9 cellular contexts compared by ENCODE assay signal in genomic region chr6:18265787-18266523, GRCh38. TPM values are rescaled to one million over a fixed set of nuclear protein-coding genes. Genes with fewer than 3 reads are reported as not detected.
DNase-seq lines count a peak whose midpoint lies in the region; ATAC-seq and TF ChIP-seq lines count a peak whose summit lies in the region.
"Had no signal": no experiment of that assay in that cellular context is flagged by ENCODE, and none has a peak within 500 bp of the region (broad histone marks: within the 10 kb centered on the region; RNA-seq: fewer than 3 reads in every experiment).

No MANE protein-coding gene starts in this region.

- H3K9ac ChIP-seq in H9 (ENCODE audit: extremely low read depth, insufficient read length, low read length) = no peak overlapping the region

- H3T11ph ChIP-seq in H9 (ENCODE audit: low read length) = no peak overlapping the region

- no peaks in the 10 kb centered on the region for H3K9me3 ChIP-seq in CD4-positive, alpha-beta T cell (ENCODE audit: control insufficient read depth, low read length)
- H3K9me3 ChIP-seq in H9 (ENCODE audit: control insufficient read depth, low read depth, low read length) = no peaks in the 10 kb centered on the region
- peaks cover 0 to 2% of the 10 kb centered on the region in 2 donors for H3K9me3 ChIP-seq in left lung
- H3K9me3 ChIP-seq: right lobe of liver had no signal

- no peak overlapping the region for H2AK5ac ChIP-seq in H9 (ENCODE audit: insufficient read length, low read length)

- H4K8ac ChIP-seq in H9 (replicated peaks; ENCODE audit: insufficient read length, low read depth, low read length) = no peak overlapping the region

- no peak overlapping the region for H3K23ac ChIP-seq in H9 (ENCODE audit: insufficient read length, low read depth, low read length)

- H3K4ac ChIP-seq in H9 (ENCODE audit: low read depth, low read length) = no peak overlapping the region

- no peak overlapping the region for H2BK12ac ChIP-seq in H9 (ENCODE audit: insufficient read length, low read depth, low read length)

- no peaks in the 10 kb centered on the region for H3K27me3 Mint-ChIP-seq in CD4-positive, alpha-beta T cell
- no peaks in the 10 kb centered on the region for H3K27me3 Mint-ChIP-seq in H9 (ENCODE audit: low read depth)
- H3K27me3 Mint-ChIP-seq in naive thymus-derived CD8-positive, alpha-beta T cell = no peaks in the 10 kb centered on the region

- no peak overlapping the region; the same call in 1 of the 2 replicates for H3K14ac ChIP-seq in H9 (ENCODE audit: insufficient read depth, low read length)

- no peak for ATAC-seq in CD4-positive, alpha-beta T cell (ENCODE audit: poor library complexity)
- no peak for ATAC-seq in activated naive CD4-positive, alpha-beta T cell treated with anti-CD3 and anti-CD28 coated beads, Interleukin-2, amount 50 U/mL, for 72 hours
- no peak for ATAC-seq in naive thymus-derived CD8-positive, alpha-beta T cell
- ATAC-seq in left lung (no peak), HG03571 (IDR thresholded peaks at IDR 0.05; ENCODE audit: unreplicated experiment) (no peak)

- no peak overlapping the region for H2BK120ac ChIP-seq in H9 (ENCODE audit: low read depth, low read length, poor library complexity, severe bottlenecking)

- H3K4me3 Mint-ChIP-seq in CD4-positive, alpha-beta T cell = peak overlapping the region; percentile 90
- H3K4me3 Mint-ChIP-seq in H9 = peak overlapping the region; percentile 86 to 88
- H3K4me3 Mint-ChIP-seq in naive thymus-derived CD8-positive, alpha-beta T cell = peak overlapping the region; percentile 88 to 97 (median 95)

- no peaks in the 10 kb centered on the region for H3K27me3 ChIP-seq in CD4-positive, alpha-beta T cell (ENCODE audit: control insufficient read depth, insufficient read depth, low read length)
- H3K27me3 ChIP-seq in H9 (ENCODE audit: insufficient read depth, low read length) (no peaks in the 10 kb centered on the region), left lung (no peaks in the 10 kb centered on the region)
- H3K27me3 ChIP-seq: right lobe of liver had no signal

- H3K4me2 ChIP-seq in H9 (ENCODE audit: insufficient read depth, insufficient read length, low read length) = peak overlapping the region; percentile 58

- H3K4me1 ChIP-seq in H9 (ENCODE audit: insufficient read depth, low read length) (peaks cover 6% of the 10 kb centered on the region; the same call in 1 of the 2 replicates), left lung (peaks cover 0 to 36% of the 10 kb centered on the region in 2 donors)

- WGBS in H9 (ENCODE audit: extremely low coverage, insufficient read length, low lambda C conversion rate) = no CpG with 5 or more reads among the region's 14 CpGs

- CTCF ChIA-PET in CD4-positive, alpha-beta T cell (lab: Charles Lee) = interaction anchor here (1.2 kb wide), 1 partner anchor 14 kb away, joined by 3 read pairs; no protein-coding TSS in a partner anchor

- no peak for DNase-seq in CD4-positive, alpha-beta T cell
- peak; percentile 37 for DNase-seq in H9
- DNase-seq in activated naive CD4-positive, alpha-beta T cell treated with anti-CD3 and anti-CD28 coated beads, Interleukin-2, amount 50 U/mL, for 72 hours (ENCODE audit: low spot score in 2 of 2) = no peak
- DNase-seq in naive thymus-derived CD8-positive, alpha-beta T cell = no peak
- no peak for DNase-seq in hippocampal formation (lab: John Stamatoyannopoulos, UW)
- no peak for DNase-seq in left lung
- DNase-seq: central memory CD4-positive, alpha-beta T cell had no signal

- H2AFZ ChIP-seq in H9 (ENCODE audit: low read length) = no peak overlapping the region

- H3K4me3 ChIP-seq in left lung = no peak overlapping the region

- no peaks in the 10 kb centered on the region for H4K20me1 ChIP-seq in H9 (ENCODE audit: control insufficient read depth, insufficient read depth, insufficient read length)

- H3K4me1 Mint-ChIP-seq in CD4-positive, alpha-beta T cell (ENCODE audit: low read depth) = peaks cover 37% of the 10 kb centered on the region
- peaks cover 23 to 31% of the 10 kb centered on the region in 2 experiments for H3K4me1 Mint-ChIP-seq in H9
- peaks cover 16 to 37% (median 36%) of the 10 kb centered on the region in 4 donors for H3K4me1 Mint-ChIP-seq in naive thymus-derived CD8-positive, alpha-beta T cell

- H3K79me1 ChIP-seq in H9 (ENCODE audit: insufficient read depth, low read depth, low read length, poor library complexity, severe bottlenecking) = no peaks in the 10 kb centered on the region

- H4K91ac ChIP-seq in H9 (ENCODE audit: insufficient read length, low read depth, low read length) = no peak overlapping the region

- no peak overlapping the region for H3K56ac ChIP-seq in H9 (ENCODE audit: insufficient read length, low read depth, low read length)

- no peak overlapping the region for H3K27ac ChIP-seq in CD4-positive, alpha-beta T cell (ENCODE audit: low read depth, low read length)
- H3K27ac ChIP-seq in H9 (ENCODE audit: insufficient read length, low read depth, low read length) = no peak overlapping the region
- no peak overlapping the region for H3K27ac ChIP-seq in left lung

- no peak overlapping the region for H4K5ac ChIP-seq in H9 (ENCODE audit: insufficient read length, low read depth, low read length)

- H2BK20ac ChIP-seq in H9 (ENCODE audit: low read depth, low read length, poor library complexity, severe bottlenecking) = no peak overlapping the region

- H3K27ac Mint-ChIP-seq in CD4-positive, alpha-beta T cell = peak overlapping the region; percentile 98
- H3K27ac Mint-ChIP-seq in H9 = peak overlapping the region in 1 of 3 experiments; percentile 96; a peak in 1 of 7 replicates
- peak overlapping the region; percentile 90 to 97 for H3K27ac Mint-ChIP-seq in activated naive CD4-positive, alpha-beta T cell treated with anti-CD3 and anti-CD28 coated beads, Interleukin-2, amount 50 U/mL, for 72 hours
- H3K27ac Mint-ChIP-seq in naive thymus-derived CD8-positive, alpha-beta T cell = peak overlapping the region; percentile 87 to 99 (median 98)

- peaks cover 15% of the 10 kb centered on the region for H3K23me2 ChIP-seq in H9 (ENCODE audit: insufficient read length, low read depth, low read length, poor library complexity, severe bottlenecking)

- intact Hi-C loops in CD4-positive, alpha-beta T cell (cut with DNase I, micrococcal nuclease) = loop anchor here in 1 of 2 experiments (2.0 to 10.0 kb wide), 5 partner anchors 111 to 1501 kb away; partner anchors contain the start of genes ATXN1, KDM1B, NUP153 and TPMT
- intact Hi-C loops in left lung (cut with DNase I) = no loop called here

- H3K18ac ChIP-seq in H9 (ENCODE audit: insufficient read length, low read depth, low read length) = no peak overlapping the region

- no peaks in the 10 kb centered on the region for H3K9me3 Mint-ChIP-seq in CD4-positive, alpha-beta T cell
- H3K9me3 Mint-ChIP-seq in H9 = peaks cover 0 to 3% of the 10 kb centered on the region in 2 experiments; a peak in 3 of 5 replicates
- no peaks in the 10 kb centered on the region for H3K9me3 Mint-ChIP-seq in activated naive CD4-positive, alpha-beta T cell treated with anti-CD3 and anti-CD28 coated beads, Interleukin-2, amount 50 U/mL, for 72 hours
- no peaks in the 10 kb centered on the region for H3K9me3 Mint-ChIP-seq in naive thymus-derived CD8-positive, alpha-beta T cell

- H2BK15ac ChIP-seq in H9 (ENCODE audit: low read depth, low read length) = no peak overlapping the region

- no peaks in the 10 kb centered on the region for H3K36me3 ChIP-seq in left lung
- H3K36me3 ChIP-seq: right lobe of liver had no signal

- POLR2A ChIA-PET in CD4-positive, alpha-beta T cell (lab: Charles Lee) = interaction anchor here (1.2 to 2.1 kb wide), 2 partner anchors 110 to 121 kb away, joined by 3 to 10 read pairs; partner anchors contain the start of gene RNF144B
- POLR2A ChIA-PET in naive thymus-derived CD8-positive, alpha-beta T cell (lab: Charles Lee) = interaction anchor here (0.6 to 2.1 kb wide), 5 partner anchors 24 to 1507 kb away, joined by 3 to 8 read pairs (median 3); partner anchors contain the start of genes RNF144B and TPMT

- no peak for TF ChIP-seq CTCF in CD4-positive, alpha-beta T cell (IDR thresholded peaks at IDR 0.05)
- no peak for TF ChIP-seq CTCF in H9 (conservative IDR thresholded peaks at IDR 0.05)
- no peak for TF ChIP-seq CTCF in left lung (IDR thresholded peaks at IDR 0.05)

- H3K36me3 Mint-ChIP-seq in CD4-positive, alpha-beta T cell (ENCODE audit: low read depth) = peaks cover 29% of the 10 kb centered on the region
- peaks cover 24 to 27% (median 26%) of the 10 kb centered on the region in 3 experiments for H3K36me3 Mint-ChIP-seq in H9 (ENCODE audit: insufficient read depth in 1 of 3, low read depth in 3 of 3)
- H3K36me3 Mint-ChIP-seq in activated naive CD4-positive, alpha-beta T cell treated with anti-CD3 and anti-CD28 coated beads, Interleukin-2, amount 50 U/mL, for 72 hours = peaks cover 26 to 36% of the 10 kb centered on the region in 2 donors
- peaks cover 0 to 8% (median 4%) of the 10 kb centered on the region in 3 donors for H3K36me3 Mint-ChIP-seq in naive thymus-derived CD8-positive, alpha-beta T cell

- H2BK5ac ChIP-seq in H9 (ENCODE audit: insufficient read length, low read length) = no peak overlapping the region

- peaks cover 29% of the 10 kb centered on the region for H3K79me2 ChIP-seq in H9 (ENCODE audit: insufficient read depth, low read length)

RNA-seq across cellular contexts. Expression of gene DEK, which starts 1.6 kb away (rescaled TPM):
- 10 to 100 TPM; 52.7 to 56.7 TPM for total RNA-seq in CD4-positive, alpha-beta T cell
- total RNA-seq in H9 (2021) (216 and 217 TPM in 2 replicates), left lung (10 to 100 TPM; 60.7 to 73.8 TPM)
- 100 to 1,000 TPM; 185 to 239 TPM for total RNA-seq in activated naive CD4-positive, alpha-beta T cell treated with anti-CD3 and anti-CD28 coated beads, Interleukin-2, amount 50 U/mL, for 72 hours
- total RNA-seq in naive thymus-derived CD8-positive, alpha-beta T cell = 100 to 1,000 TPM in 1 of 2 experiments, 10 to 100 TPM in 1; 97.6 to 103 TPM
- polyA plus RNA-seq in naive thymus-derived CD8-positive, alpha-beta T cell = 10 to 100 TPM; 44.4 to 55.8 (median 55.5) TPM
